23 cellular contexts compared by ENCODE assay signal in the genomic region with DNA sequence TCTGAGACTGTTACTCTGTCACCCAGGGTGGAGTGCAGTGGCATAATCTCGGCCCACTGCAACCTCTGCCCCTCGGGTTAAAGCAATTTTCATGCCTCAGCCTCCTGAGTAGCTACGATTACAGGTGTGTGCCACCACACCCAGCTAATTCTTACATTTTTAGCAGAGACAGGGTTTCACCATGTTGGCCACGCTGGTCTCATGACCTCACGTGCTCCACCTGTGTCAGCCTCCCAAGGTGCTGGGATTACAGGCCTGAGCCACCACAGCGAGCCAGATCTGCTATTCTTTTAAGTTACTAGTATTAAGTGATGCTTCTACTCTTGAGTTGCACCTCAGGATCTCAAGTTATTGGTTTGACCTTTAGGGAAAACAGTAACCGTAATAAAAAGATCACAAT. TPM values are rescaled to one million over a fixed set of nuclear protein-coding genes. Genes with fewer than 3 reads are reported as not detected.
DNase-seq lines count a peak whose midpoint lies in the region; ATAC-seq and TF ChIP-seq lines count a peak whose summit lies in the region.
"Had no signal": no experiment of that assay in that cellular context is flagged by ENCODE, and none has a peak within 500 bp of the region (broad histone marks: within the 10 kb centered on the region; RNA-seq: fewer than 3 reads in every experiment).

No MANE protein-coding gene starts in this region.

- H3K4ac ChIP-seq in IMR-90 (ENCODE audit: low read depth, low read length): no peak overlapping the region
- no peak overlapping the region for H3K4ac ChIP-seq in mesenchymal stem cell (ENCODE audit: low read depth in 1 of 2, low read length in 2 of 2)

- no peak overlapping the region for H2AK5ac ChIP-seq in IMR-90 (ENCODE audit: low read depth, low read length)
- H2AK5ac ChIP-seq in mesenchymal stem cell (ENCODE audit: low read length, severe bottlenecking): peak overlapping the region; percentile 6

- no peak overlapping the region for H3K23ac ChIP-seq in IMR-90 (ENCODE audit: low read depth, low read length)
- no peak overlapping the region for H3K23ac ChIP-seq in mesenchymal stem cell (ENCODE audit: low read length in 2 of 2)

- H3K14ac ChIP-seq in IMR-90 (replicated peaks; ENCODE audit: low read depth, low read length) (no peak overlapping the region), mesenchymal stem cell (ENCODE audit: low read length in 2 of 2) (no peak overlapping the region)

- BruUV-seq in IMR-90 (replicated peaks; lab: Mats Ljungman, UMichigan): no TSS peak

- TF ChIP-seq POLR2A in IMR-90 (IDR thresholded peaks at IDR 0.05; ENCODE audit: low read depth, low read length) (no peak), transverse colon (IDR thresholded peaks at IDR 0.05) (no peak), ovary (IDR thresholded peaks at IDR 0.05) (no peak)

- H4K20me1 ChIP-seq in IMR-90 (ENCODE audit: insufficient read depth, low read length): peaks cover 48% of the 10 kb centered on the region

- H3K36me3 ChIP-seq in IMR-90 (ENCODE audit: control insufficient read depth, insufficient read depth, low read length) (peaks cover 15% of the 10 kb centered on the region), mesenchymal stem cell (ENCODE audit: control insufficient read depth in 1 of 2, insufficient read depth in 2 of 2, low read depth in 1 of 2, low read length in 2 of 2) (peaks cover 14 to 46% of the 10 kb centered on the region in 2 experiments), transverse colon (no peaks in the 10 kb centered on the region), ovary (no peaks in the 10 kb centered on the region)

- H3K36me3 Mint-ChIP-seq in activated T-cell treated with anti-CD3 and anti-CD28 coated beads, Interleukin-2, amount 50 U/mL, for 24 hours (ENCODE audit: low read depth): peaks cover 62% of the 10 kb centered on the region
- no peaks in the 10 kb centered on the region for H3K36me3 Mint-ChIP-seq in glutamatergic neuron (ENCODE audit: unreplicated experiment)

- H3K4me1 ChIP-seq in IMR-90 (ENCODE audit: control insufficient read depth, insufficient read depth, low read length) (peaks cover 8% of the 10 kb centered on the region), mesenchymal stem cell (ENCODE audit: control insufficient read depth, insufficient read depth, low read depth, low read length) (peaks cover 14% of the 10 kb centered on the region), transverse colon (peaks cover 21 to 47% (median 35%) of the 10 kb centered on the region in 4 donors), ovary (ENCODE audit: insufficient read depth) (peaks cover 8% of the 10 kb centered on the region)
- H3K4me1 ChIP-seq: BE2C had no signal

- no peaks in the 10 kb centered on the region for H3K27me3 Mint-ChIP-seq in activated T-cell treated with anti-CD3 and anti-CD28 coated beads, Interleukin-2, amount 50 U/mL, for 24 hours
- no peaks in the 10 kb centered on the region for H3K27me3 Mint-ChIP-seq in glutamatergic neuron (ENCODE audit: unreplicated experiment)

- no peak overlapping the region for H4K8ac ChIP-seq in IMR-90 (ENCODE audit: low read depth in 2 of 2, low read length in 2 of 2)
- peak overlapping the region; percentile 69 for H4K8ac ChIP-seq in mesenchymal stem cell (ENCODE audit: low read length)

- TF ChIP-seq RAD21 in IMR-90 (IDR thresholded peaks at IDR 0.05; ENCODE audit: low read length): no peak

- H2BK120ac ChIP-seq in IMR-90 (ENCODE audit: low read depth, low read length) (no peak overlapping the region), mesenchymal stem cell (ENCODE audit: low read depth, low read length) (no peak overlapping the region)

- intact Hi-C loops in IMR-90 (cut with micrococcal nuclease) (no loop called here), transverse colon (cut with DNase I; ENCODE audit: low total_unique reads) (no loop called here), ovary (cut with DNase I) (no loop called here)

- no peak overlapping the region for H2AK9ac ChIP-seq in IMR-90 (replicated peaks; ENCODE audit: low read depth, low read length, poor library complexity)

- H3K56ac ChIP-seq in IMR-90 (ENCODE audit: extremely low read depth, insufficient read depth, low read length): no peak overlapping the region

- H3K27me3 ChIP-seq in IMR-90 (ENCODE audit: control insufficient read depth, insufficient read depth, low read length) (no peaks in the 10 kb centered on the region), mesenchymal stem cell (ENCODE audit: control insufficient read depth in 1 of 2, insufficient read depth in 1 of 2, low read length in 2 of 2) (no peaks in the 10 kb centered on the region), transverse colon (no peaks in the 10 kb centered on the region), ovary (no peaks in the 10 kb centered on the region)
- H3K27me3 ChIP-seq: BE2C, SJSA1 had no signal

- CTCF ChIA-PET in IMR-90 (lab: Yijun Ruan, JAX): no interaction called here

- H3K4me2 ChIP-seq in IMR-90 (ENCODE audit: low read depth, low read length) (no peak overlapping the region), mesenchymal stem cell (ENCODE audit: low read length, poor library complexity, severe bottlenecking) (no peak overlapping the region)

- H3K4me3 Mint-ChIP-seq in activated T-cell treated with anti-CD3 and anti-CD28 coated beads, Interleukin-2, amount 50 U/mL, for 24 hours: no peak overlapping the region
- no peak overlapping the region for H3K4me3 Mint-ChIP-seq in glutamatergic neuron (ENCODE audit: unreplicated experiment)
- H3K4me3 Mint-ChIP-seq: CD14-positive monocyte had no signal

- no peaks in the 10 kb centered on the region for H3K9me3 Mint-ChIP-seq in activated T-cell treated with anti-CD3 and anti-CD28 coated beads, Interleukin-2, amount 50 U/mL, for 24 hours
- no peaks in the 10 kb centered on the region for H3K9me3 Mint-ChIP-seq in glutamatergic neuron (ENCODE audit: unreplicated experiment)
- H3K9me3 Mint-ChIP-seq: CD14-positive monocyte had no signal

- DNase-seq in activated T-cell treated with anti-CD3 and anti-CD28 coated beads, Interleukin-2, amount 50 U/mL, for 24 hours: no peak
- DNase-seq in activated T-cell treated with anti-CD3 and anti-CD28 coated beads for 4 hours (no peak), IMR-90 (no peak), mesenchymal stem cell (no peak), transverse colon (peak; percentile 48), glutamatergic neuron (no peak), ovary (no peak)
- DNase-seq: BE2C, DMS153, DND-41, HCEC 1CT, NCI-H1048, NCI-H1417, NCI-H1694, NCI-H2029 treated with DMSO at 0.1 percent for 48 hours, NCI-H446 treated with DMSO at 0.1 percent for 48 hours, NCI-H526, Right ventricle myocardium superior, RPMI8226 had no signal

- dilution Hi-C loops in IMR-90 (cut with HindIII; ENCODE audit: low sequenced_read_pairs, unreplicated experiment): no loop called here

- H4K91ac ChIP-seq in IMR-90 (ENCODE audit: insufficient read depth, low read depth, low read length) (no peak overlapping the region), mesenchymal stem cell (ENCODE audit: low read length) (no peak overlapping the region)

- H2BK15ac ChIP-seq in IMR-90 (ENCODE audit: low read depth, low read length) (no peak overlapping the region), mesenchymal stem cell (ENCODE audit: low read depth, poor library complexity, severe bottlenecking) (no peak overlapping the region)

- H3K27ac ChIP-seq in IMR-90 (ENCODE audit: insufficient read depth, low read length) (no peak overlapping the region), mesenchymal stem cell (ENCODE audit: low read length, poor library complexity, severe bottlenecking) (no peak overlapping the region), transverse colon (no peak overlapping the region), ovary (no peak overlapping the region)
- H3K27ac ChIP-seq: 22Rv1, SJSA1 had no signal

- H2BK5ac ChIP-seq in IMR-90 (ENCODE audit: low read depth, low read length, poor library complexity, severe bottlenecking) (no peak overlapping the region), mesenchymal stem cell (ENCODE audit: low read depth, low read length, poor library complexity, severe bottlenecking) (no peak overlapping the region)

- in situ Hi-C loops in IMR-90 (cut with MboI; ENCODE audit: low sequenced_read_pairs): no loop called here
- in situ Hi-C loops in transverse colon (cut with MboI; ENCODE audit: low pct_ligation_motif_present in 1 of 4, low pct_unique_long_range_greater_than_20kb in 1 of 4, low sequenced_read_pairs in 3 of 4): no loop called here

- no peak overlapping the region for H2BK12ac ChIP-seq in mesenchymal stem cell (ENCODE audit: low read length in 2 of 2)

- H3K9ac ChIP-seq in IMR-90 (ENCODE audit: low read depth, low read length) (0 out of 2 replicates have a peak overlapping the region, but pooled peaks have one; percentile 29), mesenchymal stem cell (ENCODE audit: low read length) (no peak overlapping the region)

- peak overlapping the region; percentile 55 for H3K27ac Mint-ChIP-seq in activated T-cell treated with anti-CD3 and anti-CD28 coated beads, Interleukin-2, amount 50 U/mL, for 24 hours
- no peak overlapping the region for H3K27ac Mint-ChIP-seq in glutamatergic neuron (ENCODE audit: unreplicated experiment)

- H4K5ac ChIP-seq in IMR-90 (ENCODE audit: low read depth, low read length): no peak overlapping the region

- ATAC-seq in IMR-90 (ENCODE audit: low read depth) (no peak), GM18861 (IDR thresholded peaks at IDR 0.05; ENCODE audit: unreplicated experiment) (no peak)

- H2BK20ac ChIP-seq in IMR-90 (ENCODE audit: low read depth, low read length): no peak overlapping the region

- WGBS in IMR-90 (ENCODE audit: extremely low coverage in 2 of 2, insufficient read length in 1 of 2), 2 experiments: 97% methylated on average over 5 of the region's 7 CpGs; no CpG with 5 or more reads in 1 of the 2 experiments
- 98% methylated on average over 5 of the region's 7 CpGs for WGBS in mesenchymal stem cell
- WGBS in transverse colon (ENCODE audit: low coverage in 1 of 2), 2 donors: 73 to 78% methylated on average over 3 to 7 of the region's 7 CpGs
- WGBS in ovary, 3 donors: 92 to 94% (median 92%) methylated on average over 7 of the region's 7 CpGs

- POLR2A ChIA-PET in IMR-90 (lab: Charles Lee; ENCODE audit: unreplicated experiment): no interaction called here

- H3K18ac ChIP-seq in IMR-90 (ENCODE audit: low read depth, low read length): no peak overlapping the region
- H3K18ac ChIP-seq in mesenchymal stem cell (ENCODE audit: low read depth in 1 of 2, low read length in 2 of 2): no peak overlapping the region

- H3K9me3 ChIP-seq in IMR-90 (ENCODE audit: control insufficient read depth, insufficient read depth, low read length) (no peaks in the 10 kb centered on the region), mesenchymal stem cell (ENCODE audit: control insufficient read depth, low read length) (no peaks in the 10 kb centered on the region), transverse colon (no peaks in the 10 kb centered on the region), ovary (no peaks in the 10 kb centered on the region)
- H3K9me3 ChIP-seq: BE2C, SJSA1 had no signal

- TF ChIP-seq CTCF in IMR-90 (conservative IDR thresholded peaks at IDR 0.05; ENCODE audit: low read depth, low read length) (no peak), transverse colon (IDR thresholded peaks at IDR 0.05) (no peak), glutamatergic neuron (IDR thresholded peaks at IDR 0.05; ENCODE audit: partially characterized antibody, unreplicated experiment) (no peak), ovary (IDR thresholded peaks at IDR 0.05) (no peak)

- H3K4me3 ChIP-seq in IMR-90 (ENCODE audit: insufficient read depth, low read depth, low read length): no peak overlapping the region
- H3K4me3 ChIP-seq in mesenchymal stem cell (ENCODE audit: insufficient read depth in 1 of 2, low read depth in 1 of 2, low read length in 2 of 2): no peak overlapping the region
- no peak overlapping the region for H3K4me3 ChIP-seq in transverse colon
- no peak overlapping the region for H3K4me3 ChIP-seq in ovary
- H3K4me3 ChIP-seq: SJSA1 had no signal

- TF ChIP-seq EP300 in transverse colon (IDR thresholded peaks at IDR 0.05; ENCODE audit: low read depth) (no peak), ovary (IDR thresholded peaks at IDR 0.05) (no peak)

- H3K79me1 ChIP-seq in IMR-90 (ENCODE audit: low read depth in 1 of 2, low read length in 2 of 2) (peaks cover 7 to 62% of the 10 kb centered on the region in 2 experiments; a peak in 3 of 4 replicates), mesenchymal stem cell (replicated peaks; ENCODE audit: low read length, poor library complexity, severe bottlenecking) (no peaks in the 10 kb centered on the region)

- H3K4me1 Mint-ChIP-seq in activated T-cell treated with anti-CD3 and anti-CD28 coated beads, Interleukin-2, amount 50 U/mL, for 24 hours (ENCODE audit: low read depth): peaks cover 63% of the 10 kb centered on the region
- H3K4me1 Mint-ChIP-seq in glutamatergic neuron (ENCODE audit: low read depth, unreplicated experiment): peaks cover 21% of the 10 kb centered on the region

- peaks cover 19% of the 10 kb centered on the region for H3K9me1 ChIP-seq in IMR-90 (ENCODE audit: insufficient read depth, low read length)

- H2AFZ ChIP-seq in IMR-90 (replicated peaks; ENCODE audit: low read length, poor library complexity) (no peak overlapping the region), mesenchymal stem cell (ENCODE audit: low read depth, low read length) (no peak overlapping the region)

RNA-seq across cellular contexts. Expression of a gene that starts 23.0 kb away (rescaled TPM):
- total RNA-seq in IMR-90 (2012; rRNA removed) (79.2 and 83.3 TPM in 2 replicates), transverse colon (100 to 1,000 TPM in 3 of 4 donors, 10 to 100 TPM in 1; 86.8 to 362 (median 178) TPM), glutamatergic neuron (ENCODE audit: unreplicated experiment) (126 TPM), ovary (100 to 1,000 TPM in 6 of 7 donors, 10 to 100 TPM in 1; 97.4 to 152 (median 113) TPM)
- polyA plus RNA-seq in IMR-90 (2012; rRNA removed) (12.9 and 16.8 TPM in 2 replicates), ovary (10 to 100 TPM; 35.2 to 56.8 TPM)
- polyA plus RNA-seq in IMR-90 (2012; cell fraction: cytosol; rRNA removed): 5.3 and 7.7 TPM in 2 replicates
- polyA plus RNA-seq in IMR-90 (2012; cell fraction: nucleus; rRNA removed; ENCODE audit: low replicate concordance): 7.4 and 30.8 TPM in 2 replicates
- 37.5 TPM for polyA plus RNA-seq in mesenchymal stem cell (2013, experiment 1 of 2)
- polyA plus RNA-seq in mesenchymal stem cell (2013, experiment 2 of 2): 35.8 TPM
